10 cellular contexts compared by ENCODE assay signal in genomic region chr6:104995989-104996617, GRCh38. TPM values are rescaled to one million over a fixed set of nuclear protein-coding genes. Genes with fewer than 3 reads are reported as not detected.
DNase-seq lines count a peak whose midpoint lies in the region; ATAC-seq, FAIRE-seq and TF ChIP-seq lines count a peak whose summit lies in the region.
"Had no signal": no experiment of that assay in that cellular context is flagged by ENCODE, and none has a peak within 500 bp of the region (broad histone marks: within the 10 kb centered on the region; RNA-seq: fewer than 3 reads in every experiment).

No MANE protein-coding gene starts in this region.

- in situ Hi-C loops in astrocyte of the spinal cord (cut with HindIII; ENCODE audit: low sequenced_read_pairs), result no loop called here

- peak; percentile 19 to 61; a peak in 3 of 6 replicates for ATAC-seq in A549
- ATAC-seq in HG03469 (IDR thresholded peaks at IDR 0.05; ENCODE audit: unreplicated experiment), result no peak

- no peaks in the 10 kb centered on the region for H3K4me1 ChIP-seq in A549
- H3K4me1 ChIP-seq in vagina, result no peaks in the 10 kb centered on the region
- H3K4me1 ChIP-seq: gastrocnemius medialis had no signal

- no peaks in the 10 kb centered on the region for H3K27me3 ChIP-seq in vagina
- H3K27me3 ChIP-seq: gastrocnemius medialis had no signal

- CTCF ChIA-PET in A549 (lab: Yijun Ruan, JAX), result interaction anchor here (0.9 to 4.0 kb wide), 3 partner anchors 79 to 87 kb away, joined by 3 to 17 read pairs (median 3); no protein-coding TSS in a partner anchor

- TF ChIP-seq CTCF in A549 (IDR thresholded peaks at IDR 0.05), result peak; percentile 16; the same call in 1 of the 3 replicates
- no peak for TF ChIP-seq CTCF in astrocyte of the spinal cord (IDR thresholded peaks at IDR 0.05; ENCODE audit: low read depth, low read length)
- no peak for TF ChIP-seq CTCF in vagina (IDR thresholded peaks at IDR 0.05)

- WGBS in A549 (ENCODE audit: missing lambda C conversion rate), result 88% methylated on average over 2 of the region's 2 CpGs

- intact Hi-C loops in vagina (cut with DNase I), result no loop called here

- H3K9me3 ChIP-seq in A549, result no peaks in the 10 kb centered on the region
- H3K9me3 ChIP-seq in vagina, result no peaks in the 10 kb centered on the region
- H3K9me3 ChIP-seq: gastrocnemius medialis had no signal

- H3K4me3 ChIP-seq in A549 (no peak overlapping the region), astrocyte of the spinal cord (ENCODE audit: low read depth, low read length) (no peak overlapping the region), vagina (no peak overlapping the region)
- H3K4me3 ChIP-seq: gastrocnemius medialis had no signal

- TF ChIP-seq POLR2A in A549 (IDR thresholded peaks at IDR 0.05; ENCODE audit: low read length), result no peak
- TF ChIP-seq POLR2A in vagina (IDR thresholded peaks at IDR 0.05), result no peak

- H3K27ac ChIP-seq in A549 (peak overlapping the region in 1 of 2 experiments; percentile 50; a peak in 1 of 6 replicates), vagina (no peak overlapping the region)
- H3K27ac ChIP-seq: gastrocnemius medialis had no signal

- POLR2A ChIA-PET in A549 (lab: Yijun Ruan, JAX), result no interaction called here

- no peaks in the 10 kb centered on the region for H3K36me3 ChIP-seq in vagina
- H3K36me3 ChIP-seq: gastrocnemius medialis had no signal

- no peak overlapping the region for H3K4me2 ChIP-seq in A549

- DNase-seq in A549 (ENCODE audit: low read depth in 1 of 2, low spot score in 1 of 2) (peak in 1 of 2 experiments; percentile 11), HuH-7 (ENCODE audit: low spot score) (peak; percentile 22), astrocyte of the spinal cord (ENCODE audit: low read depth, low spot score) (peak; percentile 38), left kidney (ENCODE audit: low read depth, low spot score) (peak; percentile 15), vagina (ENCODE audit: extremely low spot score in 2 of 2) (no peak), NCI-H146 (lab: John Stamatoyannopoulos, UW) (no peak)
- DNase-seq in activated naive CD4-positive, alpha-beta T cell (lab: John Stamatoyannopoulos, UW), result no peak
- DNase-seq: gastrocnemius medialis had no signal

- no peak for FAIRE-seq in A549 (lab: Jason Lieb, UNC)

- peak; percentile 38 for TF ChIP-seq RAD21 in A549 (conservative IDR thresholded peaks at IDR 0.05 in 1 of 2, IDR thresholded peaks at IDR 0.05 in 1 of 2)

- TF ChIP-seq EP300 in A549 (IDR thresholded peaks at IDR 0.05), result no peak

TF ChIP-seq in A549, 52 proteins besides CTCF, POLR2A, EP300 and RAD21:
- peak; percentile 18; the same call in 1 of the 3 replicates for TF ChIP-seq SMC3 (IDR thresholded peaks at IDR 0.05)
- TF ChIP-seq NR3C1 (IDR thresholded peaks at IDR 0.05), result no peak
TF ChIP-seq in A549: peak in this region for 1.

RNA-seq across cellular contexts. Expression of gene LIN28B, which starts 39.2 kb away (rescaled TPM):
- 5.7 and 7.2 TPM in 2 replicates for polyA plus RNA-seq in A549 (2011; rRNA removed)
- polyA plus RNA-seq in A549 (2012; cell fraction: cytosol; rRNA removed), result 1.2 and 1.3 TPM in 2 replicates
- polyA plus RNA-seq in A549 (2012; cell fraction: nucleus; rRNA removed), result 0.67 and 1.1 TPM in 2 replicates
- polyA plus RNA-seq in A549 (2017; fragmentation: RNase III; extraction: RNeasy Plus Mini Kit Qiagen cat#74134 plus additional on column Dnase treatment), result 3.0 to 3.6 TPM (median 3.6 TPM) in 3 replicates
- 4.5 and 5.0 TPM in 2 replicates for polyA minus RNA-seq in A549 (2011; rRNA and poly(A)+ RNA removed)
- not detected for total RNA-seq in vagina
- total RNA-seq: gastrocnemius medialis, pulmonary artery endothelial cell had no signal

Comparison
In these comparisons a context has a peak if more than half of its experiments do, and no peak if none do; other contexts are left out.
1. DNase-seq: peak in HuH-7 (single experiment), astrocyte of the spinal cord (single experiment) and left kidney (single experiment); none in activated naive CD4-positive, alpha-beta T cell (0 of 4), vagina (0 of 2) and NCI-H146 (single experiment).